12 cellular contexts compared by ENCODE assay signal in genomic region chr12:102543494-102543893, GRCh38.
DNase-seq lines count a peak whose midpoint lies in the region; ATAC-seq and TF ChIP-seq lines count a peak whose summit lies in the region.
"Had no signal": no experiment of that assay in that cellular context is flagged by ENCODE, and none has a peak within 500 bp of the region (broad histone marks: within the 10 kb centered on the region; RNA-seq: fewer than 3 reads in every experiment).

No MANE protein-coding gene starts in this region.

- H3K4me3 ChIP-seq in A673 (ENCODE audit: low read depth, low read length, poor library complexity, severe bottlenecking) (no peak overlapping the region), MM.1S (ENCODE audit: low read length) (no peak overlapping the region)
- H3K4me3 ChIP-seq: lower lobe of right lung, MG63, uterus had no signal

- POLR2A ChIA-PET in A673 (lab: Charles Lee; ENCODE audit: low non-redundant PET) = no interaction called here

- H2AFZ ChIP-seq in MM.1S (ENCODE audit: low read length) = no peak overlapping the region

- H3K27ac ChIP-seq in A673 (ENCODE audit: low read depth, low read length, poor library complexity, severe bottlenecking) (no peak overlapping the region), MM.1S (ENCODE audit: low read length) (no peak overlapping the region)
- H3K27ac ChIP-seq: lower lobe of right lung, uterus had no signal

- no peaks in the 10 kb centered on the region for H4K20me1 ChIP-seq in MM.1S (ENCODE audit: insufficient read depth, low read length)

- peak; percentile 40 for TF ChIP-seq CTCF in A673 (conservative IDR thresholded peaks at IDR 0.05; ENCODE audit: low read depth, low read length)
- peak; percentile 41 for TF ChIP-seq CTCF in MM.1S (IDR thresholded peaks at IDR 0.05; ENCODE audit: low read length)

- DNase-seq in A673 (ENCODE audit: low spot score) (no peak), EL (peak; percentile 39), MM.1S (no peak), iPS-NIHi7 (ENCODE audit: extremely low spot score) (peak; percentile 24)
- DNase-seq in stimulated activated CD8-positive, alpha-beta memory T cell treated with anti-CD3 and anti-CD28 coated beads, Interleukin-4, amount 100 ng/mL, for 48 hours = no peak
- DNase-seq: COR-L47, lower lobe of right lung, MG63, uterus had no signal

- CTCF ChIA-PET in A673 (lab: Charles Lee) = interaction anchor here (0.6 kb wide), 3 partner anchors 227 to 625 kb away, joined by 3 read pairs; no protein-coding TSS in a partner anchor

- intact Hi-C loops in A673 (cut with micrococcal nuclease; ENCODE audit: unreplicated experiment) = no loop called here

- H3K9ac ChIP-seq in MM.1S (ENCODE audit: low read length) = no peak overlapping the region

- H3K36me3 ChIP-seq in A673 (ENCODE audit: insufficient read depth, low read length, poor library complexity, severe bottlenecking) (no peaks in the 10 kb centered on the region), MM.1S (replicated peaks; ENCODE audit: insufficient read depth, low read length) (no peaks in the 10 kb centered on the region)
- H3K36me3 ChIP-seq: lower lobe of right lung, MG63, uterus had no signal

- H3K4me1 ChIP-seq in A673 (ENCODE audit: insufficient read depth, low read length, poor library complexity, severe bottlenecking) (no peaks in the 10 kb centered on the region), MM.1S (ENCODE audit: low read length) (peaks cover 19% of the 10 kb centered on the region)
- H3K4me1 ChIP-seq: lower lobe of right lung, uterus had no signal

- BruUV-seq in A673 (replicated peaks; lab: Mats Ljungman, UMichigan) = no TSS peak

- no peaks in the 10 kb centered on the region for H3K9me2 ChIP-seq in MM.1S (replicated peaks; ENCODE audit: insufficient read depth, low read length)

- peaks cover 3% of the 10 kb centered on the region for H3K27me3 ChIP-seq in A673 (replicated peaks; ENCODE audit: insufficient read depth, low read depth, low read length, poor library complexity)
- no peaks in the 10 kb centered on the region for H3K27me3 ChIP-seq in MM.1S (replicated peaks; ENCODE audit: insufficient read depth, low read length)
- H3K27me3 ChIP-seq: MG63, uterus had no signal

- no peaks in the 10 kb centered on the region for H3K79me2 ChIP-seq in MM.1S (ENCODE audit: low read length)

- no peaks in the 10 kb centered on the region for H3K9me3 ChIP-seq in A673 (ENCODE audit: low read depth, low read length, poor library complexity, severe bottlenecking)
- H3K9me3 ChIP-seq in MM.1S (replicated peaks; ENCODE audit: insufficient read depth, low read length) = no peaks in the 10 kb centered on the region
- H3K9me3 ChIP-seq: lower lobe of right lung, MG63, uterus had no signal

- H3F3A ChIP-seq in MM.1S (ENCODE audit: insufficient read depth, low read length) = no peaks in the 10 kb centered on the region

- peak overlapping the region; percentile 29; the same call in 1 of the 2 replicates for H3K4me2 ChIP-seq in MM.1S (ENCODE audit: low read depth, low read length)

- ATAC-seq in HG02623 (IDR thresholded peaks at IDR 0.05; ENCODE audit: unreplicated experiment) = no peak
- ATAC-seq in HG02610 (IDR thresholded peaks at IDR 0.05; ENCODE audit: unreplicated experiment) = no peak
- no peak for ATAC-seq in GM19328 (IDR thresholded peaks at IDR 0.05; ENCODE audit: unreplicated experiment)

Comparison
In these comparisons a context has a peak if more than half of its experiments do, and no peak if none do; other contexts are left out.
1. DNase-seq: peak in EL (single experiment) and iPS-NIHi7 (single experiment); none in A673 (single experiment), MM.1S (single experiment) and stimulated activated CD8-positive, alpha-beta memory T cell treated with anti-CD3 and anti-CD28 coated beads, Interleukin-4, amount 100 ng/mL, for 48 hours (single experiment).